11 cellular contexts compared by ENCODE assay signal in genomic region chr7:43640679-43641078, GRCh38. TPM values are rescaled to one million over a fixed set of nuclear protein-coding genes. Genes with fewer than 3 reads are reported as not detected.
DNase-seq lines count a peak whose midpoint lies in the region; ATAC-seq and TF ChIP-seq lines count a peak whose summit lies in the region.
"Had no signal": no experiment of that assay in that cellular context is flagged by ENCODE, and none has a peak within 500 bp of the region (broad histone marks: within the 10 kb centered on the region; RNA-seq: fewer than 3 reads in every experiment).

No MANE protein-coding gene starts in this region.

- H3K27me3 ChIP-seq in body of pancreas: no peaks in the 10 kb centered on the region
- H3K27me3 ChIP-seq in thoracic aorta (replicated peaks; ENCODE audit: insufficient read depth): no peaks in the 10 kb centered on the region
- no peaks in the 10 kb centered on the region for H3K27me3 ChIP-seq in BE2C

- no peaks in the 10 kb centered on the region for H3K27me3 Mint-ChIP-seq in activated naive CD4-positive, alpha-beta T cell treated with anti-CD3 and anti-CD28 coated beads for 36 hours (ENCODE audit: low read depth)
- no peaks in the 10 kb centered on the region for H3K27me3 Mint-ChIP-seq in memory B cell

- ATAC-seq in body of pancreas (no peak), memory B cell (ENCODE audit: low read depth) (no peak), thoracic aorta (ENCODE audit: insufficient number of reproducible peaks, low FRiP score, low read depth) (no peak), GM18505 (IDR thresholded peaks at IDR 0.05; ENCODE audit: unreplicated experiment) (no peak)

- no peak overlapping the region for H3K4me3 ChIP-seq in body of pancreas
- peak overlapping the region; percentile 34 for H3K4me3 ChIP-seq in thoracic aorta
- H3K4me3 ChIP-seq in BE2C (ENCODE audit: low read depth, low read length): no peak overlapping the region

- TF ChIP-seq POLR2A in body of pancreas (IDR thresholded peaks at IDR 0.05) (no peak), GM18505 (IDR thresholded peaks at IDR 0.05; ENCODE audit: borderline replicate concordance, extremely low read depth, insufficient read depth, insufficient read length) (no peak)

- no peak for DNase-seq in activated naive CD4-positive, alpha-beta T cell treated with anti-CD3 and anti-CD28 coated beads for 36 hours
- DNase-seq in activated naive CD4-positive, alpha-beta T cell treated with anti-CD3 and anti-CD28 coated beads, Interleukin-2, amount 50 U/mL, for 16 hours: no peak
- DNase-seq in body of pancreas: no peak
- DNase-seq in memory B cell (ENCODE audit: low spot score in 2 of 2): no peak
- no peak for DNase-seq in thoracic aorta (ENCODE audit: low spot score)
- DNase-seq in epidermal melanocyte (ENCODE audit: insufficient read length, low spot score): no peak
- DNase-seq in BE2C: no peak
- DNase-seq: activated effector memory CD4-positive, alpha-beta T cell treated with Interleukin-2 at 50 U/mL for 16 hours; effector CD8-positive, alpha-beta T cell; KBM-7 had no signal

- H3K9me3 ChIP-seq in body of pancreas (no peaks in the 10 kb centered on the region), thoracic aorta (no peaks in the 10 kb centered on the region), BE2C (no peaks in the 10 kb centered on the region)

- H3K36me3 Mint-ChIP-seq in activated naive CD4-positive, alpha-beta T cell treated with anti-CD3 and anti-CD28 coated beads for 36 hours (ENCODE audit: low read depth): peaks cover 66% of the 10 kb centered on the region
- H3K36me3 Mint-ChIP-seq in memory B cell: peaks cover 40% of the 10 kb centered on the region

- H3K27ac ChIP-seq in body of pancreas: peak overlapping the region in 3 of 4 donors; percentile 60 to 83 (median 75)
- peak overlapping the region; percentile 66 to 73 for H3K27ac ChIP-seq in thoracic aorta

- TF ChIP-seq CTCF in body of pancreas (IDR thresholded peaks at IDR 0.05): no peak
- TF ChIP-seq CTCF in thoracic aorta (IDR thresholded peaks at IDR 0.05): no peak
- no peak for TF ChIP-seq CTCF in BE2C (IDR thresholded peaks at IDR 0.05; ENCODE audit: low read depth, low read length)

- H3K9me3 Mint-ChIP-seq in activated naive CD4-positive, alpha-beta T cell treated with anti-CD3 and anti-CD28 coated beads for 36 hours: no peaks in the 10 kb centered on the region
- no peaks in the 10 kb centered on the region for H3K9me3 Mint-ChIP-seq in memory B cell

- no peak overlapping the region for H3K4me3 Mint-ChIP-seq in activated naive CD4-positive, alpha-beta T cell treated with anti-CD3 and anti-CD28 coated beads for 36 hours
- H3K4me3 Mint-ChIP-seq in memory B cell: no peak overlapping the region

- 97 to 99% methylated on average over 3 of the region's 3 CpGs for WGBS in body of pancreas, 2 donors

- H3K4me1 ChIP-seq in body of pancreas (peaks cover 29% of the 10 kb centered on the region), thoracic aorta (ENCODE audit: control insufficient read depth in 1 of 2, low read depth in 2 of 2) (peaks cover 30 to 68% of the 10 kb centered on the region in 2 donors), BE2C (0 out of 2 replicates have a peak, but pooled peaks cover 3% of the 10 kb centered on the region)

- peak overlapping the region; percentile 47 for H3K27ac Mint-ChIP-seq in activated naive CD4-positive, alpha-beta T cell treated with anti-CD3 and anti-CD28 coated beads for 36 hours
- H3K27ac Mint-ChIP-seq in memory B cell: peak overlapping the region; percentile 79

- H3K36me3 ChIP-seq in body of pancreas (replicated peaks in 1 of 2; ENCODE audit: insufficient read depth in 1 of 2, low read depth in 2 of 2) (no peaks in the 10 kb centered on the region), thoracic aorta (peaks cover 2% of the 10 kb centered on the region), BE2C (peaks cover 57% of the 10 kb centered on the region)

- H3K4me1 Mint-ChIP-seq in activated naive CD4-positive, alpha-beta T cell treated with anti-CD3 and anti-CD28 coated beads for 36 hours (ENCODE audit: low read depth): peaks cover 88% of the 10 kb centered on the region
- H3K4me1 Mint-ChIP-seq in memory B cell: peaks cover 46% of the 10 kb centered on the region

- intact Hi-C loops in activated naive CD4-positive, alpha-beta T cell treated with anti-CD3 and anti-CD28 coated beads for 36 hours (cut with micrococcal nuclease): no loop called here
- intact Hi-C loops in body of pancreas (cut with DNase I): no loop called here

- CTCF ChIA-PET in activated naive CD4-positive, alpha-beta T cell treated with anti-CD3 and anti-CD28 coated beads for 36 hours (lab: Charles Lee): interaction anchor here (0.6 to 3.1 kb wide), 8 partner anchors 12 to 200 kb away, joined by 3 to 22 read pairs (median 3); partner anchors contain the start of gene STK17A

RNA-seq across cellular contexts. Expression of gene STK17A, which starts 57.8 kb away (rescaled TPM):
- total RNA-seq in activated naive CD4-positive, alpha-beta T cell treated with anti-CD3 and anti-CD28 coated beads for 36 hours: 10 to 100 TPM; 48.9 to 52.8 TPM
- total RNA-seq in body of pancreas: 10 to 100 TPM in 1 of 2 donors, 1 to 10 TPM in 1; 8.6 to 18.7 TPM
- 10 to 100 TPM; 42.4 to 55.5 TPM for total RNA-seq in thoracic aorta
- polyA plus RNA-seq in BE2C (2012; ENCODE audit: insufficient read depth, insufficient read length, low read depth): 5.7 TPM
